ENCODE assay signal across 2 cellular contexts in genomic region chr1:157653494-157653873, GRCh38.
TF ChIP-seq lines count a peak whose summit lies in the region.

No MANE protein-coding gene starts in this region.

TF ChIP-seq in HEK293, 187 proteins besides CTCF, POLR2A, EP300 and RAD21 (continued from another document and continues in another):
- TF ChIP-seq ZNF202 (tag by site-specific recombination; IDR thresholded peaks at IDR 0.05; ENCODE audit: borderline replicate concordance) = no peak
- no peak for TF ChIP-seq ZNF23 (tag by site-specific recombination; IDR thresholded peaks at IDR 0.05; ENCODE audit: borderline replicate concordance)
- TF ChIP-seq ZSCAN23 (tag by site-specific recombination; IDR thresholded peaks at IDR 0.05) = no peak
- no peak for TF ChIP-seq ZBTB44 (tag by site-specific recombination; IDR thresholded peaks at IDR 0.05)
- TF ChIP-seq ZNF398 (tag by site-specific recombination; IDR thresholded peaks at IDR 0.05) = no peak
- TF ChIP-seq, protein P1, sequence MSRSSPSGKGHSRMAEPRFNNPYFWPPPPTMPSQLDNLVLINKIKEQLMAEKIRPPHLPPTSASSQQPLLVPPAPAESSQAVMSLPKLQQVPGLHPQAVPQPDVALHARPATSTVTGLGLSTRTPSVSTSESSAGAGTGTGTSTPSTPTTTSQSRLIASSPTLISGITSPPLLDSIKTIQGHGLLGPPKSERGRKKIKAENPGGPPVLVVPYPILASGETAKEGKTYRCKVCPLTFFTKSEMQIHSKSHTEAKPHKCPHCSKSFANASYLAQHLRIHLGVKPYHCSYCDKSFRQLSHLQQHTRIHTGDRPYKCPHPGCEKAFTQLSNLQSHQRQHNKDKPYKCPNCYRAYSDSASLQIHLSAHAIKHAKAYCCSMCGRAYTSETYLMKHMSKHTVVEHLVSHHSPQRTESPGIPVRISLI (tag by site-specific recombination; IDR thresholded peaks at IDR 0.05) = no peak
- TF ChIP-seq ZSCAN30 (tag by site-specific recombination; IDR thresholded peaks at IDR 0.05) = no peak
- TF ChIP-seq ELK4 (IDR thresholded peaks at IDR 0.05; ENCODE audit: borderline replicate concordance, low read depth, low read length) = no peak
- no peak for TF ChIP-seq ZNF341 (tag by site-specific recombination; IDR thresholded peaks at IDR 0.05; ENCODE audit: low read depth)
- TF ChIP-seq ZNF155 (tag by site-specific recombination; IDR thresholded peaks at IDR 0.05) = no peak
- TF ChIP-seq ZNF558 (tag by site-specific recombination; IDR thresholded peaks at IDR 0.05) = no peak
- no peak for TF ChIP-seq ZNF18 (tag by site-specific recombination; IDR thresholded peaks at IDR 0.05)
- TF ChIP-seq ZNF10 (tag by site-specific recombination; IDR thresholded peaks at IDR 0.05) = no peak
- no peak for TF ChIP-seq ZNF501 (tag by site-specific recombination; IDR thresholded peaks at IDR 0.05)
- TF ChIP-seq ZNF530 (tag by site-specific recombination; IDR thresholded peaks at IDR 0.05; ENCODE audit: low read depth) = no peak
- TF ChIP-seq ZNF791 (tag by site-specific recombination; IDR thresholded peaks at IDR 0.05) = no peak
- no peak for TF ChIP-seq TSHZ1 (tag by site-specific recombination; IDR thresholded peaks at IDR 0.05; ENCODE audit: borderline replicate concordance)

TF ChIP-seq in GM12878, 131 proteins besides CTCF, POLR2A, EP300 and RAD21 (continued from another document):
- TF ChIP-seq, protein P2, sequence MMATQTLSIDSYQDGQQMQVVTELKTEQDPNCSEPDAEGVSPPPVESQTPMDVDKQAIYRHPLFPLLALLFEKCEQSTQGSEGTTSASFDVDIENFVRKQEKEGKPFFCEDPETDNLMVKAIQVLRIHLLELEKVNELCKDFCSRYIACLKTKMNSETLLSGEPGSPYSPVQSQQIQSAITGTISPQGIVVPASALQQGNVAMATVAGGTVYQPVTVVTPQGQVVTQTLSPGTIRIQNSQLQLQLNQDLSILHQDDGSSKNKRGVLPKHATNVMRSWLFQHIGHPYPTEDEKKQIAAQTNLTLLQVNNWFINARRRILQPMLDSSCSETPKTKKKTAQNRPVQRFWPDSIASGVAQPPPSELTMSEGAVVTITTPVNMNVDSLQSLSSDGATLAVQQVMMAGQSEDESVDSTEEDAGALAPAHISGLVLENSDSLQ (IDR thresholded peaks at IDR 0.05) = no peak
- TF ChIP-seq, protein P3, sequence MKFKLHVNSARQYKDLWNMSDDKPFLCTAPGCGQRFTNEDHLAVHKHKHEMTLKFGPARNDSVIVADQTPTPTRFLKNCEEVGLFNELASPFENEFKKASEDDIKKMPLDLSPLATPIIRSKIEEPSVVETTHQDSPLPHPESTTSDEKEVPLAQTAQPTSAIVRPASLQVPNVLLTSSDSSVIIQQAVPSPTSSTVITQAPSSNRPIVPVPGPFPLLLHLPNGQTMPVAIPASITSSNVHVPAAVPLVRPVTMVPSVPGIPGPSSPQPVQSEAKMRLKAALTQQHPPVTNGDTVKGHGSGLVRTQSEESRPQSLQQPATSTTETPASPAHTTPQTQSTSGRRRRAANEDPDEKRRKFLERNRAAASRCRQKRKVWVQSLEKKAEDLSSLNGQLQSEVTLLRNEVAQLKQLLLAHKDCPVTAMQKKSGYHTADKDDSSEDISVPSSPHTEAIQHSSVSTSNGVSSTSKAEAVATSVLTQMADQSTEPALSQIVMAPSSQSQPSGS (IDR thresholded peaks at IDR 0.05; ENCODE audit: low read length) = no peak
- no peak for TF ChIP-seq ZBED1 (IDR thresholded peaks at IDR 0.05; ENCODE audit: borderline replicate concordance)
- 0 out of 2 replicates have a peak, but pooled peaks have one; percentile 2 for TF ChIP-seq BMI1 (IDR thresholded peaks at IDR 0.05; ENCODE audit: borderline replicate concordance)
